Comparison of ENCODE assay signal across 8 cellular contexts in genomic region chr19:57527136-57527881, GRCh38. TPM values are rescaled to one million over a fixed set of nuclear protein-coding genes. Genes with fewer than 3 reads are reported as not detected.
DNase-seq lines count a peak whose midpoint lies in the region; ATAC-seq and TF ChIP-seq lines count a peak whose summit lies in the region.

ZNF549 (plus strand) TSS chr19:57527356; CDS start chr19:57527574, 218 bp downstream.

- peaks cover 7% of the 10 kb centered on the region; the same call in 1 of the 2 replicates for H3K9me3 ChIP-seq in HUES48 (ENCODE audit: control insufficient read depth, insufficient read depth, low read length)

- H3K36me3 Mint-ChIP-seq in Calu3 (ENCODE audit: insufficient read depth, unreplicated experiment): peaks cover 16% of the 10 kb centered on the region

- H3K4me1 Mint-ChIP-seq in Calu3 (ENCODE audit: low read depth, unreplicated experiment): peaks cover 10% of the 10 kb centered on the region

- intact Hi-C loops in Calu3 (cut with micrococcal nuclease; ENCODE audit: unreplicated experiment): no loop called here

- peak within 1 kb of the TSS; percentile 88 for H3K27ac ChIP-seq in HUES48 (ENCODE audit: low read depth, low read length)

- ATAC-seq in GM21390 (IDR thresholded peaks at IDR 0.05; ENCODE audit: unreplicated experiment): peak; percentile 98

- no peaks in the 10 kb centered on the region for H3K27me3 ChIP-seq in HUES48 (ENCODE audit: control insufficient read depth, insufficient read depth, low read length)

- peak within 1 kb of the TSS; percentile 87 for H3K4me3 ChIP-seq in HUES48 (ENCODE audit: low read depth, low read length)

- TF ChIP-seq CTCF in Calu3 (IDR thresholded peaks at IDR 0.05; ENCODE audit: unreplicated experiment): no peak

- peak within 1 kb of the TSS; percentile 82 for H3K4me3 Mint-ChIP-seq in Calu3 (ENCODE audit: low read depth, unreplicated experiment)

- peaks cover 17% of the 10 kb centered on the region for H3K36me3 ChIP-seq in HUES48 (ENCODE audit: control insufficient read depth, insufficient read depth, low read length)

- H3K27me3 Mint-ChIP-seq in Calu3 (ENCODE audit: unreplicated experiment): no peaks in the 10 kb centered on the region

- H3K9me3 Mint-ChIP-seq in Calu3 (ENCODE audit: low read depth, unreplicated experiment): peaks cover 23% of the 10 kb centered on the region

- peak within 1 kb of the TSS; percentile 78 for H3K9ac ChIP-seq in HUES48 (ENCODE audit: low read depth, low read length)

- H3K4me1 ChIP-seq in HUES48 (ENCODE audit: control insufficient read depth, insufficient read depth, low read length): peaks cover 3% of the 10 kb centered on the region; the same call in 1 of the 2 replicates

- CTCF ChIA-PET in Calu3 (lab: Charles Lee): interaction anchor here (0.5 to 0.6 kb wide), 3 partner anchors 142 to 659 kb away, joined by 3 to 4 read pairs (median 4); no protein-coding TSS in a partner anchor

- DNase-seq in Calu3: peak; percentile 92
- DNase-seq in OCI-M2 (lab: John Stamatoyannopoulos, UW; ENCODE audit: unreplicated experiment): peak; percentile 62
- DNase-seq in activated T-cell treated with anti-CD3 and anti-CD28 coated beads, Interleukin-2, amount 50 U/mL, for 48 hours: peak; percentile 88 to 90
- DNase-seq in fibroblast of gingiva (ENCODE audit: low read depth): peak; percentile 91
- DNase-seq in myocyte (ENCODE audit: low read depth): peak; percentile 94
- peak; percentile 77 for DNase-seq in stimulated activated CD8-positive, alpha-beta memory T cell treated with anti-CD3 and anti-CD28 coated beads, Interleukin-7, amount 100 ng/mL, for 24 hours (ENCODE audit: low read depth)

- TSS peak; percentile 30 for BruUV-seq in Calu3 (replicated peaks; lab: Mats Ljungman, UMichigan)

- peak within 1 kb of the TSS; percentile 35 for H3K27ac Mint-ChIP-seq in Calu3 (ENCODE audit: unreplicated experiment)

RNA-seq across cellular contexts. Expression of gene ZNF549, which starts in this region (rescaled TPM):
- total RNA-seq in Calu3 (2022) (6.4 and 7.1 TPM in 2 replicates), myocyte (4.8 and 5.8 TPM in 2 replicates)
- polyA plus RNA-seq in myocyte (2012): 4.5 TPM

Comparison
In these comparisons a context has a peak if more than half of its experiments do, and no peak if none do; other contexts are left out.
1. Peak in every context shown above with its lines: DNase-seq, ATAC-seq, H3K4me3 ChIP-seq and H3K27ac ChIP-seq.